7 cellular contexts compared by ENCODE assay signal in the genomic region with DNA sequence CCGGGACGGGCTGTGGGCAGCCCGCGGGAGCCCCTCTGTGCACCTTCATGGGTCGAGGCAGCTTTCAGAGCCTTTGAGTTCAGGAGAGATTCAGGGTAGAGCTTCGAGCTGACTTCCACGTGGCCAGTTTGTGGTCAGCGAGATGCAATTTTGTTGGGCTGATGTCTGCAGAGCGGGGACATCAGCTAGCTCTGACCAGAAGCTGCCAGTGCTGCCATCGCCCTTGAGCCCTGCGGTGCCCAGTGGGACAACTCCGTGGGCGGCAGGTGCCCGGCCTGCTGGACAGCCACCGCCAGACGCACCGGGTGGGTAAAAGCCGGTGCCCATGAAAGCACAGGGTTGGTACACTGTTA. TPM values are rescaled to one million over a fixed set of nuclear protein-coding genes. Genes with fewer than 3 reads are reported as not detected.
A peak's percentile ranks its signal among the peaks of the same experiment; 100 is the strongest.
DNase-seq lines count a peak whose midpoint lies in the region; ATAC-seq lines count a peak whose summit lies in the region.

No MANE protein-coding gene starts in this region.

- peaks cover 4% of the 10 kb centered on the region for H3K36me3 ChIP-seq in iPS-18a (ENCODE audit: control insufficient read depth, low read depth, low read length)

- H3K27me3 ChIP-seq in iPS-18a (ENCODE audit: control insufficient read depth, insufficient read depth, low read length): no peaks in the 10 kb centered on the region

- POLR2A ChIA-PET in activated naive CD8-positive, alpha-beta T cell treated with anti-CD3 and anti-CD28 coated beads, Interleukin-2, amount 10 ng/mL, durations not matched to agents 7 days and 5 days (lab: Charles Lee): interaction anchor here (0.7 to 1.9 kb wide), 12 partner anchors 10 to 331 kb away, joined by 3 to 11 read pairs (median 3); partner anchors contain the start of genes GATD1, PHRF1 and RPLP2

- peaks cover 5% of the 10 kb centered on the region for H3K36me3 Mint-ChIP-seq in activated naive CD8-positive, alpha-beta T cell treated with anti-CD3 and anti-CD28 coated beads, Interleukin-2, amount 10 ng/mL, durations not matched to agents 7 days and 5 days
- H3K36me3 Mint-ChIP-seq in stimulated activated effector memory CD8-positive, alpha-beta T cell treated with anti-CD3 and anti-CD28 coated beads, Interleukin-12 subunit alpha, Interleukin-12 subunit beta, amount 100 ng/mL, for 72 hours: peaks cover 18% of the 10 kb centered on the region

- H3K4me3 Mint-ChIP-seq in activated naive CD8-positive, alpha-beta T cell treated with anti-CD3 and anti-CD28 coated beads, Interleukin-2, amount 10 ng/mL, durations not matched to agents 7 days and 5 days: peak overlapping the region; percentile 87
- peak overlapping the region; percentile 77 for H3K4me3 Mint-ChIP-seq in stimulated activated effector memory CD8-positive, alpha-beta T cell treated with anti-CD3 and anti-CD28 coated beads, Interleukin-12 subunit alpha, Interleukin-12 subunit beta, amount 100 ng/mL, for 72 hours

- H3K27ac ChIP-seq in iPS-18a (ENCODE audit: low read length): no peak overlapping the region

- no peaks in the 10 kb centered on the region for H3K27me3 Mint-ChIP-seq in activated naive CD8-positive, alpha-beta T cell treated with anti-CD3 and anti-CD28 coated beads, Interleukin-2, amount 10 ng/mL, durations not matched to agents 7 days and 5 days

- H3K9ac ChIP-seq in iPS-18a (ENCODE audit: low read length): peak overlapping the region; percentile 74

- ATAC-seq in GM18907 (IDR thresholded peaks at IDR 0.05; ENCODE audit: unreplicated experiment): peak; percentile 36
- peak; percentile 7 for ATAC-seq in HG02981 (IDR thresholded peaks at IDR 0.05; ENCODE audit: unreplicated experiment)
- ATAC-seq in activated naive CD8-positive, alpha-beta T cell treated with anti-CD3 and anti-CD28 coated beads, Interleukin-2, amount 10 ng/mL, durations not matched to agents 7 days and 5 days (ENCODE audit: low read depth): peak; percentile 4
- ATAC-seq in stimulated activated effector memory CD8-positive, alpha-beta T cell treated with anti-CD3 and anti-CD28 coated beads, Interleukin-12 subunit alpha, Interleukin-12 subunit beta, amount 100 ng/mL, for 72 hours: peak; percentile 1

- no peaks in the 10 kb centered on the region for H3K9me3 ChIP-seq in iPS-18a (ENCODE audit: control insufficient read depth, low read depth, low read length)

- H3K9me3 Mint-ChIP-seq in activated naive CD8-positive, alpha-beta T cell treated with anti-CD3 and anti-CD28 coated beads, Interleukin-2, amount 10 ng/mL, durations not matched to agents 7 days and 5 days: no peaks in the 10 kb centered on the region
- H3K9me3 Mint-ChIP-seq in stimulated activated effector memory CD8-positive, alpha-beta T cell treated with anti-CD3 and anti-CD28 coated beads, Interleukin-12 subunit alpha, Interleukin-12 subunit beta, amount 100 ng/mL, for 72 hours: no peaks in the 10 kb centered on the region

- DNase-seq in activated naive CD8-positive, alpha-beta T cell treated with anti-CD3 and anti-CD28 coated beads, Interleukin-2, amount 10 ng/mL, durations not matched to agents 7 days and 5 days: no peak
- DNase-seq in stimulated activated effector memory CD8-positive, alpha-beta T cell treated with anti-CD3 and anti-CD28 coated beads, Interleukin-12 subunit alpha, Interleukin-12 subunit beta, amount 100 ng/mL, for 72 hours (ENCODE audit: low spot score in 2 of 2): no peak
- no peak for DNase-seq in OCI-M2 (lab: John Stamatoyannopoulos, UW; ENCODE audit: unreplicated experiment)
- DNase-seq in SIG-M5 treated with dmso at 0.1 percent for 504 hours (lab: John Stamatoyannopoulos, UW; ENCODE audit: unreplicated experiment): no peak

- peaks cover 16% of the 10 kb centered on the region for H3K4me1 Mint-ChIP-seq in activated naive CD8-positive, alpha-beta T cell treated with anti-CD3 and anti-CD28 coated beads, Interleukin-2, amount 10 ng/mL, durations not matched to agents 7 days and 5 days
- H3K4me1 Mint-ChIP-seq in stimulated activated effector memory CD8-positive, alpha-beta T cell treated with anti-CD3 and anti-CD28 coated beads, Interleukin-12 subunit alpha, Interleukin-12 subunit beta, amount 100 ng/mL, for 72 hours: peaks cover 17% of the 10 kb centered on the region

- H3K4me1 ChIP-seq in iPS-18a (ENCODE audit: control insufficient read depth, low read depth, low read length): peaks cover 24% of the 10 kb centered on the region

- H3K4me3 ChIP-seq in iPS-18a (ENCODE audit: low read length): peak overlapping the region; percentile 84

- peak overlapping the region; percentile 76 for H3K27ac Mint-ChIP-seq in activated naive CD8-positive, alpha-beta T cell treated with anti-CD3 and anti-CD28 coated beads, Interleukin-2, amount 10 ng/mL, durations not matched to agents 7 days and 5 days
- peak overlapping the region; percentile 80 for H3K27ac Mint-ChIP-seq in stimulated activated effector memory CD8-positive, alpha-beta T cell treated with anti-CD3 and anti-CD28 coated beads, Interleukin-12 subunit alpha, Interleukin-12 subunit beta, amount 100 ng/mL, for 72 hours

RNA-seq across cellular contexts. Expression of gene TALDO1, which starts 0.7 kb away (rescaled TPM):
- 100 to 1,000 TPM; 199 to 206 TPM for total RNA-seq in activated naive CD8-positive, alpha-beta T cell treated with anti-CD3 and anti-CD28 coated beads, Interleukin-2, amount 10 ng/mL, durations not matched to agents 7 days and 5 days

RNA-seq across cellular contexts. Expression of gene GATD1, which starts 29.3 kb away (rescaled TPM):
- 10 to 100 TPM; 59.8 to 62.4 TPM for total RNA-seq in activated naive CD8-positive, alpha-beta T cell treated with anti-CD3 and anti-CD28 coated beads, Interleukin-2, amount 10 ng/mL, durations not matched to agents 7 days and 5 days

RNA-seq across cellular contexts. Expression of gene CEND1, which starts 41.9 kb away (rescaled TPM):
- total RNA-seq in activated naive CD8-positive, alpha-beta T cell treated with anti-CD3 and anti-CD28 coated beads, Interleukin-2, amount 10 ng/mL, durations not matched to agents 7 days and 5 days: under 1 TPM in 1 of 2 experiments, not detected in 1; 0.37 TPM

RNA-seq across cellular contexts. Expression of gene EPS8L2, which starts 42.0 kb away (rescaled TPM):
- total RNA-seq in activated naive CD8-positive, alpha-beta T cell treated with anti-CD3 and anti-CD28 coated beads, Interleukin-2, amount 10 ng/mL, durations not matched to agents 7 days and 5 days: 10 to 100 TPM; 19.0 to 24.5 TPM

RNA-seq across cellular contexts. Expression of gene SLC25A22, which starts 50.1 kb away (rescaled TPM):
- 10 to 100 TPM; 35.1 to 35.8 TPM for total RNA-seq in activated naive CD8-positive, alpha-beta T cell treated with anti-CD3 and anti-CD28 coated beads, Interleukin-2, amount 10 ng/mL, durations not matched to agents 7 days and 5 days
